In the genomic region with DNA sequence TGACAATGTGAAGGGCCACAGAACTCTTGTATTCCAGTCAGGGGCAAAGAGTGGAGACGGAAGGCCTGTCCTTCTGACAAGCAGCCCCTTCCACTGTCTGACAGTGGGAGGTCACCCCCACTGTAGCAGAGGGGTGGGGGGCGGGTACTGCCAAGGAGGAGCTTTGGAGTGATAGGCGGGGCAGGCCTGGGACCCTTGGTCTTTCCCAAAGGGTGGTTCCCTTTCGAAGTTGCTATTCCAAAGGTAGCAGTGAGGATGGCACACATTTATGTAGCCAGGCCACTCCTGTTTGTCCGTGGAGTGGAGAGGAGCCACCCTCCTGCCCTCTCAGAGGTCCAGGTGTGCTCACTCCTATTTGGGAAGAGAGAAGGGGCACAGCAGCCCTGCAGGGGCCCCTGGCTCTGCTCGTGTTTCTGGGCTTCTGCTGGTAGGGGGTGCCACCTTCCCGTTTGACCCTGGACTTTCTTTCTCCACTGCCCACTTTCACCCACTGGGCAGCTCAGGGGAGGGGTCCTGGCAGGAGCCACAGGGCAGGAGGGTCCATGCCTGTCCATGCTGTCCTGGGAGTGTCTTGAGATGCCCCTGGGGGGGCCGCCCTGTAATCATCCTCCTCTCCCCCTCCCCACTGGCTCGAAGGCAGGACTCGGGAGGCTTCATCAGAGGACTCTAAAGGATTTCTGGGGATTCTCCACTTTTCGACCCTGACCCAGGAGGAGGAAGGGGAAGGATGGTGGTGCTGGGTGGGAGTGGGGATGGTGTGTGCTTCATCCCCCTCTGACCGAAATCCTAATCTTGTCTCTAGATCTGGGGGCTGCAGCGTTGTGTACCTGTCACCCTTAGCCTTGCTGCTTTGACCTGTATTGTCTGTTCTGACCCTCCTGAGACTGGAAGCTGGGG, we compare ENCODE assay signal across 11 cellular contexts. TPM values are rescaled to one million over a fixed set of nuclear protein-coding genes. Genes with fewer than 3 reads are reported as not detected.
DNase-seq lines count a peak whose midpoint lies in the region; ATAC-seq and TF ChIP-seq lines count a peak whose summit lies in the region.
"Had no signal": no experiment of that assay in that cellular context is flagged by ENCODE, and none has a peak within 500 bp of the region (broad histone marks: within the 10 kb centered on the region; RNA-seq: fewer than 3 reads in every experiment).

No MANE protein-coding gene starts in this region.

- H3K27ac ChIP-seq in GM23338 (ENCODE audit: low read depth): peak overlapping the region; percentile 96
- H3K27ac ChIP-seq in mammary epithelial cell (ENCODE audit: insufficient read depth, low read depth, low read length): no peak overlapping the region
- peak overlapping the region; percentile 70 to 84 for H3K27ac ChIP-seq in left lung
- peak overlapping the region in 7 of 8 donors; percentile 52 to 81 (median 78) for H3K27ac ChIP-seq in spleen

- H3K4me1 ChIP-seq in GM23338 (ENCODE audit: insufficient read depth) (peaks cover 31% of the 10 kb centered on the region), mammary epithelial cell (ENCODE audit: insufficient read depth, low read length) (peaks cover 23% of the 10 kb centered on the region), left lung (peaks cover 11 to 19% of the 10 kb centered on the region in 2 donors), spleen (peaks cover 0 to 65% (median 19%) of the 10 kb centered on the region in 6 donors)

- no peak overlapping the region for H2AFZ ChIP-seq in GM23338
- peak overlapping the region; percentile 48 for H2AFZ ChIP-seq in mammary epithelial cell (ENCODE audit: low read depth, low read length)

- CTCF ChIA-PET in mammary epithelial cell (lab: Charles Lee; ENCODE audit: low non-redundant PET): no interaction called here

- peak overlapping the region; percentile 91 for H3K27ac Mint-ChIP-seq in GM23338

- peaks cover 28% of the 10 kb centered on the region for H3K36me3 Mint-ChIP-seq in GM23338 (ENCODE audit: low read depth)

- H3F3A ChIP-seq in GM23338 (replicated peaks; ENCODE audit: low read depth): peaks cover 16% of the 10 kb centered on the region

- H3K79me2 ChIP-seq in GM23338 (replicated peaks; ENCODE audit: insufficient read depth) (peaks cover 23% of the 10 kb centered on the region), mammary epithelial cell (ENCODE audit: insufficient read depth, low read length) (no peaks in the 10 kb centered on the region)

- peak; percentile 0; the same call in 1 of the 3 replicates for ATAC-seq in GM23338
- ATAC-seq in left lung: no peak
- no peak for ATAC-seq in HG03432 (IDR thresholded peaks at IDR 0.05; ENCODE audit: unreplicated experiment)

- H3K4me3 Mint-ChIP-seq in GM23338: peak overlapping the region; percentile 78

- in situ Hi-C loops in mammary epithelial cell (cut with MboI; ENCODE audit: low sequenced_read_pairs in 2 of 2): no loop called here

- H3K4me3 ChIP-seq in GM23338 (peak overlapping the region; percentile 68), mammary epithelial cell (replicated peaks in 1 of 3; ENCODE audit: insufficient read depth in 1 of 3, low read depth in 2 of 3, low read length in 3 of 3) (peak overlapping the region in 2 of 3 experiments; percentile 11 to 43), left lung (peak overlapping the region; percentile 25 to 34), spleen (peak overlapping the region in 7 of 8 donors; percentile 7 to 57 (median 39))

- TF ChIP-seq CTCF in GM23338 (conservative IDR thresholded peaks at IDR 0.05; ENCODE audit: low read depth in 2 of 2) (no peak), mammary epithelial cell (conservative IDR thresholded peaks at IDR 0.05 in 1 of 2, IDR thresholded peaks at IDR 0.05 in 1 of 2; ENCODE audit: extremely low read depth in 1 of 2, insufficient read depth in 1 of 2, low read depth in 1 of 2, low read length in 2 of 2) (no peak), left lung (IDR thresholded peaks at IDR 0.05) (no peak), spleen (IDR thresholded peaks at IDR 0.05 in 8 of 11, conservative IDR thresholded peaks at IDR 0.05 in 3 of 11) (no peak)

- H3K27me3 Mint-ChIP-seq in GM23338 (ENCODE audit: insufficient read depth, low read depth, poor library complexity): peaks cover 28% of the 10 kb centered on the region

- dilution Hi-C loops in mammary epithelial cell (cut with HindIII; ENCODE audit: low sequenced_read_pairs): no loop called here

- no peak for DNase-seq in GM23338 (ENCODE audit: low spot score)
- DNase-seq in mammary epithelial cell: no peak
- DNase-seq in left lung: peak in 1 of 2 donors; percentile 45
- no peak for DNase-seq in spleen
- no peak for DNase-seq in stimulated activated CD8-positive, alpha-beta memory T cell treated with anti-CD3 and anti-CD28 coated beads, Interleukin-4, amount 100 ng/mL, for 48 hours
- no peak for DNase-seq in CD1c-positive myeloid dendritic cell (ENCODE audit: extremely low spot score)
- no peak for DNase-seq in stimulated activated naive CD4-positive, alpha-beta T cell (lab: John Stamatoyannopoulos, UW)
- DNase-seq: NCI-H2171; stimulated activated CD4-positive, alpha-beta T cell treated with anti-CD3 and anti-CD28 coated beads, Interleukin-4, amount 100 ng/mL, for 24 hours; T-helper 9 cell had no signal

- H4K20me1 ChIP-seq in GM23338 (replicated peaks; ENCODE audit: insufficient read depth) (no peaks in the 10 kb centered on the region), mammary epithelial cell (ENCODE audit: insufficient read depth, low read length) (no peaks in the 10 kb centered on the region)

- peaks cover 41% of the 10 kb centered on the region for H3K4me1 Mint-ChIP-seq in GM23338

- H3K4me2 ChIP-seq in GM23338 (peak overlapping the region; percentile 85), mammary epithelial cell (ENCODE audit: insufficient read depth, low read depth, low read length) (peak overlapping the region; percentile 2)

- BruUV-seq in mammary epithelial cell (replicated peaks; lab: Mats Ljungman, UMichigan): no TSS peak

- H3K9me3 ChIP-seq in mammary epithelial cell (replicated peaks; ENCODE audit: insufficient read depth, low read length) (no peaks in the 10 kb centered on the region), left lung (no peaks in the 10 kb centered on the region), spleen (no peaks in the 10 kb centered on the region)

- 38% methylated on average over 11 of the region's 13 CpGs for WGBS in mammary epithelial cell (ENCODE audit: low coverage, missing lambda C conversion rate)
- WGBS in spleen, 5 donors: 64 to 77% (median 72%) methylated on average over 12 to 13 of the region's 13 CpGs

- no peak for TF ChIP-seq POLR2A in spleen (IDR thresholded peaks at IDR 0.05)

- H3K9me2 ChIP-seq in GM23338 (ENCODE audit: insufficient read depth): no peaks in the 10 kb centered on the region

- H3K36me3 ChIP-seq in GM23338 (ENCODE audit: insufficient read depth) (no peaks in the 10 kb centered on the region), mammary epithelial cell (ENCODE audit: insufficient read depth, low read length) (no peaks in the 10 kb centered on the region), left lung (peaks cover 0 to 48% of the 10 kb centered on the region in 2 donors), spleen (peaks cover 0 to 73% (median 33%) of the 10 kb centered on the region in 6 donors)

- no peak overlapping the region for H3K9ac ChIP-seq in mammary epithelial cell (ENCODE audit: insufficient read depth, low read length)

- H3K27me3 ChIP-seq in GM23338 (ENCODE audit: insufficient read depth) (no peaks in the 10 kb centered on the region), mammary epithelial cell (ENCODE audit: insufficient read depth, low read length) (no peaks in the 10 kb centered on the region), left lung (no peaks in the 10 kb centered on the region), spleen (replicated peaks in 1 of 7) (peaks cover 0 to 5% (median 0%) of the 10 kb centered on the region in 7 donors)

- no peaks in the 10 kb centered on the region; the same call in 2 of the 3 replicates for H3K9me3 Mint-ChIP-seq in GM23338

- intact Hi-C loops in mammary epithelial cell (cut with micrococcal nuclease): loop anchor here (1.0 kb wide), 1 partner anchor 21 kb away; no protein-coding TSS in a partner anchor
- intact Hi-C loops in left lung (cut with DNase I): no loop called here
- intact Hi-C loops in spleen (cut with DNase I; ENCODE audit: low total_unique reads): no loop called here

RNA-seq across cellular contexts. Expression of a gene that starts 1.0 kb away (rescaled TPM):
- 130 and 138 TPM in 2 replicates for total RNA-seq in GM23338 (2014; rRNA removed; shearing (Covaris generic))
- polyA plus RNA-seq in GM23338 (2016; fragmentation: Nextera tagmentation; extraction: Ambion mirVana) (86.8 TPM in 2 replicates), mammary epithelial cell (55.9 TPM), spleen (100 to 1,000 TPM; 247 to 807 (median 469) TPM)
- total RNA-seq in mammary epithelial cell (1,000 to 10,000 TPM in 1 of 2 donors, 100 to 1,000 TPM in 1; 171 to 3,470 TPM), left lung (100 to 1,000 TPM; 505 to 763 TPM), spleen (1,000 to 10,000 TPM in 1 of 7 donors, 100 to 1,000 TPM in 6; 117 to 1,088 (median 328) TPM)
- 8.0 TPM for polyA minus RNA-seq in mammary epithelial cell

RNA-seq across cellular contexts. Expression of a gene that starts 21.6 kb away (rescaled TPM):
- total RNA-seq in GM23338 (2014; rRNA removed; shearing (Covaris generic)): 11.3 and 12.1 TPM in 2 replicates
- polyA plus RNA-seq in GM23338 (2016; fragmentation: Nextera tagmentation; extraction: Ambion mirVana) (7.5 and 9.2 TPM in 2 replicates), mammary epithelial cell (16.2 TPM), spleen (10 to 100 TPM; 21.3 to 36.0 (median 24.0) TPM)
- total RNA-seq in mammary epithelial cell (10 to 100 TPM; 17.2 to 30.6 TPM), left lung (100 to 1,000 TPM in 1 of 2 donors, 10 to 100 TPM in 1; 66.1 to 112 TPM), spleen (10 to 100 TPM; 40.3 to 83.8 (median 58.3) TPM)
- polyA minus RNA-seq in mammary epithelial cell: 95.0 TPM

RNA-seq across cellular contexts. Expression of a gene that starts 31.7 kb away (rescaled TPM):
- 46.4 and 61.1 TPM in 2 replicates for total RNA-seq in GM23338 (2014; rRNA removed; shearing (Covaris generic))
- 12.4 and 12.5 TPM in 2 replicates for polyA plus RNA-seq in GM23338 (2016; fragmentation: Nextera tagmentation; extraction: Ambion mirVana)
- 10 to 100 TPM; 48.8 to 80.9 TPM for total RNA-seq in mammary epithelial cell
- 39.1 TPM for polyA plus RNA-seq in mammary epithelial cell
- 37.9 TPM for polyA minus RNA-seq in mammary epithelial cell
- total RNA-seq in left lung: 10 to 100 TPM; 65.8 to 77.8 TPM
- 100 to 1,000 TPM in 5 of 7 donors, 10 to 100 TPM in 2; 92.6 to 152 (median 117) TPM for total RNA-seq in spleen
- 10 to 100 TPM; 27.3 to 53.4 (median 52.3) TPM for polyA plus RNA-seq in spleen

RNA-seq across cellular contexts. Expression of a gene that starts 32.3 kb away (rescaled TPM):
- 19.4 and 23.5 TPM in 2 replicates for total RNA-seq in GM23338 (2014; rRNA removed; shearing (Covaris generic))
- polyA plus RNA-seq in GM23338 (2016; fragmentation: Nextera tagmentation; extraction: Ambion mirVana) (23.6 and 28.4 TPM in 2 replicates), mammary epithelial cell (8.5 TPM), spleen (1 to 10 TPM; 5.6 to 9.9 (median 6.7) TPM)
- total RNA-seq in mammary epithelial cell (10 to 100 TPM; 10.3 to 22.4 TPM), left lung (10 to 100 TPM; 21.5 to 22.3 TPM), spleen (10 to 100 TPM; 13.1 to 29.6 (median 20.9) TPM)
- 34.6 TPM for polyA minus RNA-seq in mammary epithelial cell

RNA-seq across cellular contexts. Expression of a gene that starts 56.1 kb away (rescaled TPM):
- 143 and 148 TPM in 2 replicates for total RNA-seq in GM23338 (2014; rRNA removed; shearing (Covaris generic))
- polyA plus RNA-seq in GM23338 (2016; fragmentation: Nextera tagmentation; extraction: Ambion mirVana) (74.1 and 87.5 TPM in 2 replicates), mammary epithelial cell (75.2 TPM), spleen (10 to 100 TPM; 14.3 to 28.3 (median 16.2) TPM)
- total RNA-seq in mammary epithelial cell (100 to 1,000 TPM; 129 to 177 TPM), left lung (10 to 100 TPM; 78.1 to 82.3 TPM), spleen (10 to 100 TPM; 58.6 to 80.4 (median 67.2) TPM)
- 222 TPM for polyA minus RNA-seq in mammary epithelial cell
